In the genomic region with DNA sequence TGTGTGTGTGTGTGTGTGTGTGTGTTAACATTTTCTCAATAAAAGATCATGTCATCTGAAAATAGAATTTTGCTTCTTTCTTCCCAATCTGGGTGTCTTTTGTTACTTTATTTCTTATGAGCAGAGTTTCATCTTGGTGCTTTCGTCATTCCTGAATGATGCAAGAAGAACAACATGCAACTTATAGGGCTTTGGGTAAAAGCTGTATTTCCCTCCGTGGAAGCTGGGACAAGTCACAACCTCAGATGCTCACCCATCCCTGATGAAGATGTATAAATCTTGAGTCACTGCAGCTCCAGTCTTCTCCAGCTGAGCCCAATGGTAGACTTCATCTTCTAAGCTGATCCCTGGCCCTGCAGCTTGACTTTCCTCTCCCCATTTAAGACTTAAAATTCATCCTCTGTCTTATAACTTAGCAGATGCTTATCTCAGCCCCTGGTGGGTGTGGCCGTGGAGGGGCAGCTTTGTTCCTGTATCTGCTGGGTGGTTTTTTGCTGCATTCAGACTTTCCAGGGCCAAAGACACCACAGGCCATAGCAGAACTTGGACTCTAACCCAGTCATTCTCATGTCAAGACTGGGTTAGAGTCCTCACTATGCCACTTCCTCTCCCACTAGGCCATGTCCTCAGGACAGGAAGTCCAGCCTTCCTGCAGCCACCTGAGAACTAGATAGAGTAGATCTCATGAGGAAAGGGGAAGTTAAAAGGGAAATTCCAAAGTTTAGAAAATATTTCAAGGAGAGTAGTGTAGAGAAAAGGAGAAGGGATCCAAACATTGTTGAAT, we compare ENCODE assay signal across 11 cellular contexts.
DNase-seq lines count a peak whose midpoint lies in the region; ATAC-seq lines count a peak whose summit lies in the region.
"Had no signal": no experiment of that assay in that cellular context is flagged by ENCODE, and none has a peak within 500 bp of the region (broad histone marks: within the 10 kb centered on the region; RNA-seq: fewer than 3 reads in every experiment).

No MANE protein-coding gene starts in this region.

- peaks cover 66% of the 10 kb centered on the region for H3K4me1 ChIP-seq in BLaER1
- no peaks in the 10 kb centered on the region for H3K4me1 ChIP-seq in effector memory CD4-positive, alpha-beta T cell (ENCODE audit: control insufficient read depth, insufficient read depth, low read length, poor library complexity, severe bottlenecking)

- H3K4me3 Mint-ChIP-seq in dendritic cell treated with granulocyte-macrophage colony-stimulating factor and Interleukin-4, amounts not matched to agents 40 ng/mL and 50 ng/mL, for 4 days = no peak overlapping the region
- H3K4me3 Mint-ChIP-seq: activated CD4-positive, alpha-beta memory T cell treated with anti-CD3 and anti-CD28 coated beads for 36 hours; activated naive CD8-positive, alpha-beta T cell had no signal

- peaks cover 27% of the 10 kb centered on the region for H3K4me1 Mint-ChIP-seq in dendritic cell treated with granulocyte-macrophage colony-stimulating factor and Interleukin-4, amounts not matched to agents 40 ng/mL and 50 ng/mL, for 4 days (ENCODE audit: low read depth)

- H3K9ac ChIP-seq in BLaER1 = no peak overlapping the region

- peak overlapping the region; percentile 58 for H3K27ac Mint-ChIP-seq in dendritic cell treated with granulocyte-macrophage colony-stimulating factor and Interleukin-4, amounts not matched to agents 40 ng/mL and 50 ng/mL, for 4 days
- H3K27ac Mint-ChIP-seq: activated CD4-positive, alpha-beta memory T cell treated with anti-CD3 and anti-CD28 coated beads for 36 hours; activated naive CD8-positive, alpha-beta T cell had no signal

- peak overlapping the region; percentile 97 for H3K4me2 ChIP-seq in BLaER1

- no peaks in the 10 kb centered on the region for H3K36me3 Mint-ChIP-seq in dendritic cell treated with granulocyte-macrophage colony-stimulating factor and Interleukin-4, amounts not matched to agents 40 ng/mL and 50 ng/mL, for 4 days (ENCODE audit: low read depth)
- H3K36me3 Mint-ChIP-seq: activated CD4-positive, alpha-beta memory T cell treated with anti-CD3 and anti-CD28 coated beads for 36 hours; activated naive CD8-positive, alpha-beta T cell had no signal

- H3K27ac ChIP-seq in BLaER1 = peak overlapping the region; percentile 89
- H3K27ac ChIP-seq in effector memory CD4-positive, alpha-beta T cell (ENCODE audit: insufficient read depth, low read length, poor library complexity, severe bottlenecking) = no peak overlapping the region

- peaks cover 12% of the 10 kb centered on the region; the same call in 1 of the 2 replicates for H3K9me3 ChIP-seq in BLaER1
- H3K9me3 ChIP-seq in effector memory CD4-positive, alpha-beta T cell (ENCODE audit: control insufficient read depth, low read length) = no peaks in the 10 kb centered on the region

- no peak overlapping the region for H3K4me3 ChIP-seq in BLaER1
- H3K4me3 ChIP-seq in effector memory CD4-positive, alpha-beta T cell (ENCODE audit: insufficient read depth, low read depth, low read length, poor library complexity, severe bottlenecking) = no peak overlapping the region

- DNase-seq in NCI-H2029 (lab: John Stamatoyannopoulos, UW) = no peak
- DNase-seq in NCI-H2196 (lab: John Stamatoyannopoulos, UW; ENCODE audit: unreplicated experiment) = no peak
- no peak for DNase-seq in effector memory CD4-positive, alpha-beta T cell
- no peak for DNase-seq in NCI-H2227 (lab: John Stamatoyannopoulos, UW; ENCODE audit: unreplicated experiment)
- DNase-seq: activated CD4-positive, alpha-beta memory T cell treated with anti-CD3 and anti-CD28 coated beads for 36 hours; effector CD8-positive, alpha-beta T cell had no signal

- H4K20me1 ChIP-seq in BLaER1 = no peaks in the 10 kb centered on the region

- intact Hi-C loops in dendritic cell treated with granulocyte-macrophage colony-stimulating factor and Interleukin-4, amounts not matched to agents 40 ng/mL and 50 ng/mL, for 4 days (cut with micrococcal nuclease) = no loop called here

- H3K9me3 Mint-ChIP-seq in dendritic cell treated with granulocyte-macrophage colony-stimulating factor and Interleukin-4, amounts not matched to agents 40 ng/mL and 50 ng/mL, for 4 days = peaks cover 5% of the 10 kb centered on the region

- H3K27me3 Mint-ChIP-seq in dendritic cell treated with granulocyte-macrophage colony-stimulating factor and Interleukin-4, amounts not matched to agents 40 ng/mL and 50 ng/mL, for 4 days = peaks cover 8% of the 10 kb centered on the region

- no peaks in the 10 kb centered on the region for H3K36me3 ChIP-seq in BLaER1
- H3K36me3 ChIP-seq in effector memory CD4-positive, alpha-beta T cell (ENCODE audit: control insufficient read depth, insufficient read depth, low read length) = no peaks in the 10 kb centered on the region

- ATAC-seq in GM19467 (IDR thresholded peaks at IDR 0.05; ENCODE audit: unreplicated experiment) (peak; percentile 42), HG03378 (IDR thresholded peaks at IDR 0.05; ENCODE audit: unreplicated experiment) (peak; percentile 46)

- no peaks in the 10 kb centered on the region for H3K27me3 ChIP-seq in BLaER1
- H3K27me3 ChIP-seq in effector memory CD4-positive, alpha-beta T cell (replicated peaks; ENCODE audit: control insufficient read depth, insufficient read depth, low read length, poor library complexity, severe bottlenecking) = no peaks in the 10 kb centered on the region
